8 cellular contexts compared by ENCODE assay signal in genomic region chr5:181223041-181223728, GRCh38. TPM values are rescaled to one million over a fixed set of nuclear protein-coding genes. Genes with fewer than 3 reads are reported as not detected.
DNase-seq lines count a peak whose midpoint lies in the region; ATAC-seq and TF ChIP-seq lines count a peak whose summit lies in the region.

Gene TRIM41, plus strand, starts transcription at chr5:181223281. Its CDS starts 719 bp downstream, at chr5:181224000.

- H3K9me3 ChIP-seq in Loucy (ENCODE audit: insufficient read depth, low read depth, low read length) (no peaks in the 10 kb centered on the region), thoracic aorta (no peaks in the 10 kb centered on the region)

- H3K27me3 ChIP-seq in Loucy (ENCODE audit: insufficient read depth, low read length, poor library complexity, severe bottlenecking): no peaks in the 10 kb centered on the region
- H3K27me3 ChIP-seq in foreskin keratinocyte: no peaks in the 10 kb centered on the region
- no peaks in the 10 kb centered on the region for H3K27me3 ChIP-seq in thoracic aorta (replicated peaks; ENCODE audit: insufficient read depth)

- H3K9ac ChIP-seq in Loucy (ENCODE audit: low read depth, low read length, poor library complexity, severe bottlenecking): peak within 1 kb of the TSS; percentile 98

- ATAC-seq in GM21825 (IDR thresholded peaks at IDR 0.05; ENCODE audit: unreplicated experiment): peak; percentile 60
- peak; percentile 59 for ATAC-seq in foreskin keratinocyte
- peak; percentile 90 for ATAC-seq in thoracic aorta (ENCODE audit: insufficient number of reproducible peaks, low FRiP score, low read depth)

- H3F3A ChIP-seq in Loucy (ENCODE audit: low read depth): peaks cover 5% of the 10 kb centered on the region; the same call in 1 of the 2 replicates

- H3K4me2 ChIP-seq in Loucy (ENCODE audit: low read depth, low read length, poor library complexity, severe bottlenecking): peak within 1 kb of the TSS; percentile 95

- no peaks in the 10 kb centered on the region for H4K20me1 ChIP-seq in Loucy (ENCODE audit: insufficient read depth, low read length, poor library complexity, severe bottlenecking)

- peak within 1 kb of the TSS; percentile 72 for H3K27ac ChIP-seq in foreskin keratinocyte
- H3K27ac ChIP-seq in thoracic aorta: peak within 1 kb of the TSS; percentile 92 to 94

- no peak for TF ChIP-seq CTCF in Loucy (conservative IDR thresholded peaks at IDR 0.05; ENCODE audit: low read length)
- TF ChIP-seq CTCF in foreskin keratinocyte (conservative IDR thresholded peaks at IDR 0.05): peak; percentile 38
- peak; percentile 31 for TF ChIP-seq CTCF in thoracic aorta (IDR thresholded peaks at IDR 0.05)

- peak within 1 kb of the TSS; percentile 96 for H3K4me3 ChIP-seq in Loucy (ENCODE audit: low read length, poor library complexity, severe bottlenecking)
- H3K4me3 ChIP-seq in thoracic aorta: peak within 1 kb of the TSS; percentile 84

- H3K79me2 ChIP-seq in Loucy (ENCODE audit: insufficient read depth, low read length): peaks cover 16% of the 10 kb centered on the region; the same call in 1 of the 2 replicates

- H3K36me3 ChIP-seq in Loucy (ENCODE audit: insufficient read depth, low read length): no peaks in the 10 kb centered on the region
- no peaks in the 10 kb centered on the region for H3K36me3 ChIP-seq in thoracic aorta

- peak; percentile 99 for DNase-seq in Daoy (ENCODE audit: low read depth)
- peak; percentile 96 for DNase-seq in activated T-helper 1 cell treated with Interleukin-2 at 50 U/mL for 16 hours (ENCODE audit: low read depth)
- peak; percentile 93 to 97 for DNase-seq in foreskin keratinocyte
- no peak for DNase-seq in occipital lobe (lab: John Stamatoyannopoulos, UW)
- peak; percentile 95 for DNase-seq in thoracic aorta (ENCODE audit: low spot score)
- DNase-seq in NCI-H1105 (lab: John Stamatoyannopoulos, UW): no peak

- H3K4me1 ChIP-seq in Loucy (ENCODE audit: insufficient read depth, low read length, poor library complexity, severe bottlenecking): peaks cover 12% of the 10 kb centered on the region
- H3K4me1 ChIP-seq in foreskin keratinocyte: no peaks in the 10 kb centered on the region
- H3K4me1 ChIP-seq in thoracic aorta (ENCODE audit: control insufficient read depth in 1 of 2, low read depth in 2 of 2): peaks cover 7 to 16% of the 10 kb centered on the region in 2 donors

- no peaks in the 10 kb centered on the region for H3K9me2 ChIP-seq in Loucy (replicated peaks; ENCODE audit: low read depth, low read length)

- H2AFZ ChIP-seq in Loucy (ENCODE audit: low read length): peak within 1 kb of the TSS; percentile 70

RNA-seq across cellular contexts. Expression of gene TRIM41, which starts in this region (rescaled TPM):
- total RNA-seq in Daoy (2014; rRNA removed; shearing (Covaris generic)): 23.3 and 23.8 TPM in 2 replicates
- total RNA-seq in foreskin keratinocyte (17.5 and 17.9 TPM in 2 replicates), occipital lobe (11.9 TPM), thoracic aorta (10 to 100 TPM; 12.2 to 12.4 TPM)
- 15.6 and 17.3 TPM in 2 replicates for polyA plus RNA-seq in foreskin keratinocyte

Comparison
In these comparisons a context has a peak if more than half of its experiments do, and no peak if none do; other contexts are left out.
1. DNase-seq: peak in Daoy (single experiment), activated T-helper 1 cell treated with Interleukin-2 at 50 U/mL for 16 hours (single experiment), foreskin keratinocyte (2 of 2) and thoracic aorta (single experiment); none in occipital lobe (single experiment) and NCI-H1105 (single experiment).
2. Peak in every context shown above with its lines, with median percentiles within 50 percentile points of each other: ATAC-seq.